27 cellular contexts compared by ENCODE assay signal in the genomic region with DNA sequence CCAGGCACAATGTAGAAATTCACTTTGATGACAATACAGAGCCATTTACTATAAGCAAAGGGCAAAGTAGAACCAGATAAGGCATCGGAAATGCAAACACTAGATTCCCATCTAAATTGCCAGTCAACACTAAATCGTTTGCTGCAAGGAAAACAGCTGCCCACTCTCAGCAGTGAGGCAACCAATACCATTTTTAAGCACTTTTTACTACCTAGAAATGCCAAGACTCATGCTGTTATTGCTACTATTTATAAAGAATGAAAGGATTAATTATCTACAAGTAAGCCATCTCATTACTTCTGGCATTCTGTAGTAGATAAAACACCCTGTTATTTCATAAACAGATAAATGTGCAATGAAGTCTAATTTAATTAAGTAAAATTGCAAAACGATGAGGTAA.
A peak's percentile ranks its signal among the peaks of the same experiment; 100 is the strongest.
DNase-seq lines count a peak whose midpoint lies in the region; ATAC-seq and TF ChIP-seq lines count a peak whose summit lies in the region.
"Had no signal": no experiment of that assay in that cellular context is flagged by ENCODE, and none has a peak within 500 bp of the region (broad histone marks: within the 10 kb centered on the region; RNA-seq: fewer than 3 reads in every experiment).

No MANE protein-coding gene starts in this region.

- ATAC-seq in HG02678 (IDR thresholded peaks at IDR 0.05; ENCODE audit: unreplicated experiment) (no peak), GM18498 (IDR thresholded peaks at IDR 0.05; ENCODE audit: unreplicated experiment) (no peak)
- ATAC-seq: activated CD4-positive, CD25-positive, alpha-beta regulatory T cell treated with anti-CD3 and anti-CD28 coated beads, Interleukin-2, amount 50 U/mL, for 24 hours; activated naive CD8-positive, alpha-beta T cell treated with anti-CD3 and anti-CD28 coated beads, Interleukin-2, amount 50 U/mL, for 24 hours; activated T-cell treated with anti-CD3 and anti-CD28 coated beads, Interleukin-2, amount 50 U/mL, for 72 hours; effector memory CD8-positive, alpha-beta T cell; K562; left lobe of liver; T-helper 17 cell had no signal

- no peak overlapping the region for H3K4me3 ChIP-seq in suprapubic skin
- H3K4me3 ChIP-seq: K562, pancreas, skin epidermis had no signal

- TF ChIP-seq CTCF in suprapubic skin (IDR thresholded peaks at IDR 0.05), result no peak

- no peaks in the 10 kb centered on the region for H3K9me3 ChIP-seq in suprapubic skin
- H3K9me3 ChIP-seq: pancreas had no signal

- no peak overlapping the region for H3K27ac ChIP-seq in suprapubic skin
- H3K27ac ChIP-seq: pancreas, skin epidermis had no signal

- H3K36me3 ChIP-seq in suprapubic skin, result no peaks in the 10 kb centered on the region
- H3K36me3 ChIP-seq: pancreas had no signal

- DNase-seq in NCI-H1417 (lab: John Stamatoyannopoulos, UW), result peak; percentile 5 to 76 (median 23)
- no peak for DNase-seq in NCI-H1417 treated with DMSO at 0.1 percent for 48 hours (lab: John Stamatoyannopoulos, UW)
- peak; percentile 68 for DNase-seq in DMS79 treated with DMSO at 0.1 percent for 48 hours (lab: John Stamatoyannopoulos, UW)
- peak; percentile 49 for DNase-seq in NCI-H345 treated with DMSO at 0.1 percent for 48 hours (lab: John Stamatoyannopoulos, UW; ENCODE audit: unreplicated experiment)
- DNase-seq in cerebellar cortex (ENCODE audit: low spot score), result peak; percentile 31
- no peak for DNase-seq in suprapubic skin (ENCODE audit: low spot score in 2 of 2)
- DNase-seq: 8988T; activated CD4-positive, alpha-beta T cell treated with anti-CD3 and anti-CD28 coated beads, Interleukin-2, amount 50 U/mL, for 4 hours; activated naive CD8-positive, alpha-beta T cell treated with anti-CD3 and anti-CD28 coated beads, Interleukin-2, amount 50 U/mL, for 24 hours; activated T-cell treated with anti-CD3 and anti-CD28 coated beads, Interleukin-2, amount 50 U/mL, for 72 hours; cortex of kidney; effector memory CD8-positive, alpha-beta T cell; erythroblast; mesenchymal stem cell; NCI-H1048; NCI-H2171; pancreas; retina; RPMI8226; stimulated activated naive CD4-positive, alpha-beta T cell; T-helper 17 cell had no signal

- H3K4me1 ChIP-seq in suprapubic skin, result no peaks in the 10 kb centered on the region
- H3K4me1 ChIP-seq: pancreas had no signal

- no peak for TF ChIP-seq POLR2A in suprapubic skin (IDR thresholded peaks at IDR 0.05)

- no peaks in the 10 kb centered on the region for H3K27me3 ChIP-seq in suprapubic skin
- H3K27me3 ChIP-seq: pancreas had no signal

- 45% methylated on average over 3 of the region's 3 CpGs for WGBS in suprapubic skin

- no peak for TF ChIP-seq EP300 in suprapubic skin (IDR thresholded peaks at IDR 0.05)

Comparison
In these comparisons a context has a peak if more than half of its experiments do, and no peak if none do; other contexts are left out.
1. DNase-seq: peak in NCI-H1417 (3 of 3), DMS79 treated with DMSO at 0.1 percent for 48 hours (single experiment), NCI-H345 treated with DMSO at 0.1 percent for 48 hours (single experiment) and cerebellar cortex (single experiment); none in NCI-H1417 treated with DMSO at 0.1 percent for 48 hours (single experiment) and suprapubic skin (0 of 2).